ENCODE assay signal across 10 cellular contexts in the genomic region with DNA sequence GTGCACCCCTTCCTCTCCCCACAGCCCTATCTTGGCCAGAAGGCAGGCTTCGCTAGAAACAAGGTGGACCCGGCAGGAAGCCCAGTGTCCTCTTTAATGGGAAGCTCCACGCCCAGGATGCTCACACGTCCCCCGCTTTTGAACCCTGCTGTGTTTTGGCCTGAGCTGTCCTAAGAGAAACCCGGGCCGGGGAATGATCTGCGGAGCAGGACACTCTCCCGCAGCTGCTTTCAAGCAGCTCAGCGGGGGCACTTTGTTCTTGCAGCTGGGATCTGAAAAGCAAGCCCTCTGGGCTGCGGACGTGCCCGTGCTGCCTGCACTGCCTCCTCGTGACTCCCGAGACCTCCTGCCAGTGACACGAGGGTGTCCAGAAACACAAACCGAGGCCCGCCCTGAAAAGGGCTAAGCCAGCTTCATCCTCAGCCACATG.
A peak's percentile ranks its signal among the peaks of the same experiment; 100 is the strongest.
DNase-seq lines count a peak whose midpoint lies in the region; ATAC-seq and TF ChIP-seq lines count a peak whose summit lies in the region.
"Had no signal": no experiment of that assay in that cellular context is flagged by ENCODE, and none has a peak within 500 bp of the region (broad histone marks: within the 10 kb centered on the region; RNA-seq: fewer than 3 reads in every experiment).

No MANE protein-coding gene starts in this region.

- peak overlapping the region; percentile 32 for H3K9ac ChIP-seq in iPS-20b (ENCODE audit: low read depth, low read length)

- H3K36me3 ChIP-seq in iPS-20b (ENCODE audit: insufficient read depth, low read depth, low read length) = no peaks in the 10 kb centered on the region
- no peaks in the 10 kb centered on the region for H3K36me3 ChIP-seq in tibial artery
- H3K36me3 ChIP-seq: colonic mucosa, gastroesophageal sphincter had no signal

- H3K4me1 ChIP-seq in iPS-20b (ENCODE audit: insufficient read depth, low read length) = peaks cover 11% of the 10 kb centered on the region
- peaks cover 0 to 22% (median 12%) of the 10 kb centered on the region in 4 donors for H3K4me1 ChIP-seq in tibial artery

- ATAC-seq in HG03457 (IDR thresholded peaks at IDR 0.05; ENCODE audit: unreplicated experiment) (no peak), GM19467 (IDR thresholded peaks at IDR 0.05; ENCODE audit: unreplicated experiment) (no peak)
- ATAC-seq: gastroesophageal sphincter had no signal

- H3K4me3 ChIP-seq in iPS-20b (ENCODE audit: low read length) (no peak overlapping the region), tibial artery (no peak overlapping the region)
- H3K4me3 ChIP-seq: colonic mucosa, gastroesophageal sphincter had no signal

- intact Hi-C loops in tibial artery (cut with DNase I; ENCODE audit: low total_unique reads) = no loop called here

- H3K27me3 ChIP-seq in iPS-20b (ENCODE audit: insufficient read depth, low read length) = no peaks in the 10 kb centered on the region
- H3K27me3 ChIP-seq in tibial artery = no peaks in the 10 kb centered on the region
- H3K27me3 ChIP-seq: colonic mucosa, gastroesophageal sphincter had no signal

- peak; percentile 85 to 92 for DNase-seq in NCI-H2081 (lab: John Stamatoyannopoulos, UW)
- DNase-seq in caudate nucleus (lab: John Stamatoyannopoulos, UW) = peak in 10 of 61 donors; percentile 14 to 57 (median 32)
- peak; percentile 48 to 77 for DNase-seq in tibial artery
- DNase-seq in T-helper 2 cell = no peak
- DNase-seq: colonic mucosa, DND-41 had no signal

- H3K9me3 ChIP-seq in iPS-20b (ENCODE audit: insufficient read depth, low read depth, low read length) (no peaks in the 10 kb centered on the region; the same call in 1 of the 2 replicates), tibial artery (no peaks in the 10 kb centered on the region)
- H3K9me3 ChIP-seq: colonic mucosa, gastroesophageal sphincter had no signal

- TF ChIP-seq CTCF in tibial artery (IDR thresholded peaks at IDR 0.05) = no peak

- H3K27ac ChIP-seq in caudate nucleus (ENCODE audit: low read depth, low read length) (peak overlapping the region; percentile 84), iPS-20b (ENCODE audit: low read length) (no peak overlapping the region), tibial artery (peak overlapping the region in 1 of 2 donors; percentile 17)
- H3K27ac ChIP-seq: colonic mucosa had no signal

Comparison
In these comparisons a context has a peak if more than half of its experiments do, and no peak if none do; other contexts are left out.
1. DNase-seq: peak in NCI-H2081 (2 of 2) and tibial artery (2 of 2); none in T-helper 2 cell (0 of 5).